In genomic region chr6:108294787-108295625, GRCh38 we compare ENCODE assay signal across 2 cellular contexts.
TF ChIP-seq lines count a peak whose summit lies in the region.

TSS of gene AFG1L (plus strand) at chr6:108295054. CDS start at chr6:108295080, 26 bp downstream.

TF ChIP-seq in HEK293, 187 proteins besides CTCF, POLR2A, EP300 and RAD21 (continued from another document and continues in another):
- TF ChIP-seq ZNF600 (tag by site-specific recombination; IDR thresholded peaks at IDR 0.05): peak; percentile 76
- no peak for TF ChIP-seq ZNF114 (tag by site-specific recombination; IDR thresholded peaks at IDR 0.05)
- no peak for TF ChIP-seq ZNF558 (tag by site-specific recombination; IDR thresholded peaks at IDR 0.05)
- TF ChIP-seq, protein P1, sequence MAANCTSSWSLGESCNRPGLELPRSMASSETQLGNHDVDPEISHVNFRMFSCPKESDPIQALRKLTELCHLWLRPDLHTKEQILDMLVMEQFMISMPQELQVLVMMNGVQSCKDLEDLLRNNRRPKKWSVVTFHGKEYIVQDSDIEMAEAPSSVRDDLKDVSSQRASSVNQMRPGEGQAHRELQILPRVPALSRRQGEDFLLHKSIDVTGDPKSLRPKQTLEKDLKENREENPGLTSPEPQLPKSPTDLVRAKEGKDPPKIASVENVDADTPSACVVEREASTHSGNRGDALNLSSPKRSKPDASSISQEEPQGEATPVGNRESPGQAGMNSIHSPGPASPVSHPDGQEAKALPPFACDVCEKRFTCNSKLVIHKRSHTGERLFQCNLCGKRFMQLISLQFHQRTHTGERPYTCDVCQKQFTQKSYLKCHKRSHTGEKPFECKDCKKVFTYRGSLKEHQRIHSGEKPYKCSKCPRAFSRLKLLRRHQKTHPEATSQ (tag by site-specific recombination; IDR thresholded peaks at IDR 0.05): no peak
- no peak for TF ChIP-seq ZSCAN16 (tag by site-specific recombination; IDR thresholded peaks at IDR 0.05)
- TF ChIP-seq ZNF292 (tag by site-specific recombination; IDR thresholded peaks at IDR 0.05; ENCODE audit: borderline replicate concordance, low read depth): no peak
- TF ChIP-seq, protein P2, sequence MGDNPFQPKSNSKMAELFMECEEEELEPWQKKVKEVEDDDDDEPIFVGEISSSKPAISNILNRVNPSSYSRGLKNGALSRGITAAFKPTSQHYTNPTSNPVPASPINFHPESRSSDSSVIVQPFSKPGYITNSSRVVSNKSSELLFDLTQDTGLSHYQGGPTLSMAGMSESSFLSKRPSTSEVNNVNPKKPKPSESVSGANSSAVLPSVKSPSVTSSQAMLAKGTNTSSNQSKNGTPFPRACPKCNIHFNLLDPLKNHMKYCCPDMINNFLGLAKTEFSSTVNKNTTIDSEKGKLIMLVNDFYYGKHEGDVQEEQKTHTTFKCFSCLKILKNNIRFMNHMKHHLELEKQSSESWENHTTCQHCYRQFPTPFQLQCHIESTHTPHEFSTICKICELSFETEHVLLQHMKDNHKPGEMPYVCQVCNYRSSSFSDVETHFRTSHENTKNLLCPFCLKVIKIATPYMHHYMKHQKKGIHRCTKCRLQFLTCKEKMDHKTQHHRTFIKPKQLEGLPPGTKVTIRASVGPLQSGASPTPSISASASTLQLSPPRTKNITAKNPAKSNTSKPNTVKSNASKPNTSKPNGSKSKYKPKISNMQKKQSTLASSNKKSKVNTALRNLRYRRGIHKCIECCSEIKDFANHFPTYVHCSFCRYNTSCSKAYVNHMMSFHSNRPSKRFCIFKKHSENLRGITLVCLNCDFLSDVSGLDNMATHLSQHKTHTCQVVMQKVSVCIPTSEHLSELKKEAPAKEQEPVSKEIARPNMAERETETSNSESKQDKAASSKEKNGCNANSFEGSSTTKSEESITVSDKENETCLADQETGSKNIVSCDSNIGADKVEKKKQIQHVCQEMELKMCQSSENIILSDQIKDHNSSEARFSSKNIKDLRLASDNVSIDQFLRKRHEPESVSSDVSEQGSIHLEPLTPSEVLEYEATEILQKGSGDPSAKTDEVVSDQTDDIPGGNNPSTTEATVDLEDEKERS (tag by site-specific recombination; IDR thresholded peaks at IDR 0.05): 0 out of 2 replicates have a peak, but pooled peaks have one; percentile 7
- no peak for TF ChIP-seq ZNF544 (tag by site-specific recombination; IDR thresholded peaks at IDR 0.05)
- TF ChIP-seq RBAK (tag by site-specific recombination; IDR thresholded peaks at IDR 0.05): no peak
- no peak for TF ChIP-seq ZNF132 (tag by site-specific recombination; IDR thresholded peaks at IDR 0.05; ENCODE audit: borderline replicate concordance)
- peak; percentile 75; the same call in 1 of the 2 replicates for TF ChIP-seq KLF17 (tag by site-specific recombination; IDR thresholded peaks at IDR 0.05)
- no peak for TF ChIP-seq ZNF221 (tag by site-specific recombination; IDR thresholded peaks at IDR 0.05; ENCODE audit: borderline replicate concordance)
- TF ChIP-seq ZNF501 (tag by site-specific recombination; IDR thresholded peaks at IDR 0.05): peak; percentile 83
- peak; percentile 28; the same call in 1 of the 2 replicates for TF ChIP-seq GLIS1 (tag by site-specific recombination; IDR thresholded peaks at IDR 0.05)
- peak; percentile 55; the same call in 1 of the 2 replicates for TF ChIP-seq GLIS2 (tag by site-specific recombination; IDR thresholded peaks at IDR 0.05)
- TF ChIP-seq ZBTB21 (tag by site-specific recombination; IDR thresholded peaks at IDR 0.05): no peak
- no peak for TF ChIP-seq ELK4 (IDR thresholded peaks at IDR 0.05; ENCODE audit: borderline replicate concordance, low read depth, low read length)
- TF ChIP-seq ZNF16 (tag by site-specific recombination; IDR thresholded peaks at IDR 0.05; ENCODE audit: low read depth): no peak
- peak; percentile 90 for TF ChIP-seq HIC1 (tag by site-specific recombination; IDR thresholded peaks at IDR 0.05)

TF ChIP-seq in SK-N-SH, 30 proteins besides CTCF, POLR2A, EP300 and RAD21 (continued from another document):
- TF ChIP-seq, protein P3, sequence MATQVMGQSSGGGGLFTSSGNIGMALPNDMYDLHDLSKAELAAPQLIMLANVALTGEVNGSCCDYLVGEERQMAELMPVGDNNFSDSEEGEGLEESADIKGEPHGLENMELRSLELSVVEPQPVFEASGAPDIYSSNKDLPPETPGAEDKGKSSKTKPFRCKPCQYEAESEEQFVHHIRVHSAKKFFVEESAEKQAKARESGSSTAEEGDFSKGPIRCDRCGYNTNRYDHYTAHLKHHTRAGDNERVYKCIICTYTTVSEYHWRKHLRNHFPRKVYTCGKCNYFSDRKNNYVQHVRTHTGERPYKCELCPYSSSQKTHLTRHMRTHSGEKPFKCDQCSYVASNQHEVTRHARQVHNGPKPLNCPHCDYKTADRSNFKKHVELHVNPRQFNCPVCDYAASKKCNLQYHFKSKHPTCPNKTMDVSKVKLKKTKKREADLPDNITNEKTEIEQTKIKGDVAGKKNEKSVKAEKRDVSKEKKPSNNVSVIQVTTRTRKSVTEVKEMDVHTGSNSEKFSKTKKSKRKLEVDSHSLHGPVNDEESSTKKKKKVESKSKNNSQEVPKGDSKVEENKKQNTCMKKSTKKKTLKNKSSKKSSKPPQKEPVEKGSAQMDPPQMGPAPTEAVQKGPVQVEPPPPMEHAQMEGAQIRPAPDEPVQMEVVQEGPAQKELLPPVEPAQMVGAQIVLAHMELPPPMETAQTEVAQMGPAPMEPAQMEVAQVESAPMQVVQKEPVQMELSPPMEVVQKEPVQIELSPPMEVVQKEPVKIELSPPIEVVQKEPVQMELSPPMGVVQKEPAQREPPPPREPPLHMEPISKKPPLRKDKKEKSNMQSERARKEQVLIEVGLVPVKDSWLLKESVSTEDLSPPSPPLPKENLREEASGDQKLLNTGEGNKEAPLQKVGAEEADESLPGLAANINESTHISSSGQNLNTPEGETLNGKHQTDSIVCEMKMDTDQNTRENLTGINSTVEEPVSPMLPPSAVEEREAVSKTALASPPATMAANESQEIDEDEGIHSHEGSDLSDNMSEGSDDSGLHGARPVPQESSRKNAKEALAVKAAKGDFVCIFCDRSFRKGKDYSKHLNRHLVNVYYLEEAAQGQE (IDR thresholded peaks at IDR 0.05; ENCODE audit: low read depth, low read length): peak; percentile 36; the same call in 1 of the 2 replicates
- no peak for TF ChIP-seq RFX5 (IDR thresholded peaks at IDR 0.05; ENCODE audit: low read length)
- TF ChIP-seq, protein P4, sequence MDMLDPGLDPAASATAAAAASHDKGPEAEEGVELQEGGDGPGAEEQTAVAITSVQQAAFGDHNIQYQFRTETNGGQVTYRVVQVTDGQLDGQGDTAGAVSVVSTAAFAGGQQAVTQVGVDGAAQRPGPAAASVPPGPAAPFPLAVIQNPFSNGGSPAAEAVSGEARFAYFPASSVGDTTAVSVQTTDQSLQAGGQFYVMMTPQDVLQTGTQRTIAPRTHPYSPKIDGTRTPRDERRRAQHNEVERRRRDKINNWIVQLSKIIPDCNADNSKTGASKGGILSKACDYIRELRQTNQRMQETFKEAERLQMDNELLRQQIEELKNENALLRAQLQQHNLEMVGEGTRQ (IDR thresholded peaks at IDR 0.05; ENCODE audit: borderline replicate concordance, low read depth, low read length): no peak
- no peak for TF ChIP-seq RXRA (IDR thresholded peaks at IDR 0.05; ENCODE audit: borderline replicate concordance, low read depth)
- TF ChIP-seq SIN3A (IDR thresholded peaks at IDR 0.05; ENCODE audit: borderline replicate concordance, low read depth, low read length): peak; percentile 78; the same call in 1 of the 2 replicates
- TF ChIP-seq YY1 (IDR thresholded peaks at IDR 0.05; ENCODE audit: low read depth): peak; percentile 97
